11 cellular contexts compared by ENCODE assay signal in genomic region chr6:34672657-34673043, GRCh38. TPM values are rescaled to one million over a fixed set of nuclear protein-coding genes. Genes with fewer than 3 reads are reported as not detected.
DNase-seq lines count a peak whose midpoint lies in the region; ATAC-seq and TF ChIP-seq lines count a peak whose summit lies in the region.
"Had no signal": no experiment of that assay in that cellular context is flagged by ENCODE, and none has a peak within 500 bp of the region (broad histone marks: within the 10 kb centered on the region; RNA-seq: fewer than 3 reads in every experiment).

No MANE protein-coding gene starts in this region.

- no peak for TF ChIP-seq CTCF in OCI-LY3 (IDR thresholded peaks at IDR 0.05; ENCODE audit: low read depth, low read length)
- no peak for TF ChIP-seq CTCF in endodermal cell (conservative IDR thresholded peaks at IDR 0.05)

- H3K4me3 ChIP-seq in OCI-LY3 (ENCODE audit: low read length) (peak overlapping the region; percentile 60), endodermal cell (ENCODE audit: low read length) (no peak overlapping the region)

- H3K27me3 ChIP-seq in OCI-LY3 (ENCODE audit: low read depth, low read length) = no peaks in the 10 kb centered on the region
- H3K27me3 ChIP-seq in endodermal cell (ENCODE audit: control insufficient read depth, insufficient read depth, low read length, poor library complexity, severe bottlenecking) = no peaks in the 10 kb centered on the region

- no peaks in the 10 kb centered on the region for H3K9me3 Mint-ChIP-seq in activated CD8-positive, alpha-beta memory T cell treated with anti-CD3 and anti-CD28 coated beads, Interleukin-2, amount 10 ng/mL, durations not matched to agents 7 days and 5 days (ENCODE audit: low read depth)
- no peaks in the 10 kb centered on the region for H3K9me3 Mint-ChIP-seq in endodermal cell
- H3K9me3 Mint-ChIP-seq in stimulated activated naive B cell treated with anti-CD40 and anti-IgM and Interleukin-4, amounts not matched to agents 10 μg/mL and 1 μg/mL and 100 μg/mL, for 72 hours = no peaks in the 10 kb centered on the region

- H3K36me3 Mint-ChIP-seq in activated CD8-positive, alpha-beta memory T cell treated with anti-CD3 and anti-CD28 coated beads, Interleukin-2, amount 10 ng/mL, durations not matched to agents 7 days and 5 days = peaks cover 10% of the 10 kb centered on the region
- peaks cover 5% of the 10 kb centered on the region for H3K36me3 Mint-ChIP-seq in endodermal cell (ENCODE audit: low read depth)
- H3K36me3 Mint-ChIP-seq in stimulated activated naive B cell treated with anti-CD40 and anti-IgM and Interleukin-4, amounts not matched to agents 10 μg/mL and 1 μg/mL and 100 μg/mL, for 72 hours = peaks cover 10 to 15% of the 10 kb centered on the region in 2 donors

- peaks cover 41% of the 10 kb centered on the region for H3K4me1 Mint-ChIP-seq in activated CD8-positive, alpha-beta memory T cell treated with anti-CD3 and anti-CD28 coated beads, Interleukin-2, amount 10 ng/mL, durations not matched to agents 7 days and 5 days
- peaks cover 46% of the 10 kb centered on the region for H3K4me1 Mint-ChIP-seq in endodermal cell
- peaks cover 31 to 73% of the 10 kb centered on the region in 2 donors for H3K4me1 Mint-ChIP-seq in stimulated activated naive B cell treated with anti-CD40 and anti-IgM and Interleukin-4, amounts not matched to agents 10 μg/mL and 1 μg/mL and 100 μg/mL, for 72 hours

- peaks cover 7% of the 10 kb centered on the region for H3K36me3 ChIP-seq in OCI-LY3 (replicated peaks; ENCODE audit: low read depth, low read length)
- H3K36me3 ChIP-seq in endodermal cell (ENCODE audit: control insufficient read depth, insufficient read depth, low read length) = no peaks in the 10 kb centered on the region

- ATAC-seq in activated CD8-positive, alpha-beta memory T cell treated with anti-CD3 and anti-CD28 coated beads, Interleukin-2, amount 10 ng/mL, durations not matched to agents 7 days and 5 days = no peak
- ATAC-seq in stimulated activated naive B cell treated with anti-CD40 and anti-IgM and Interleukin-4, amounts not matched to agents 10 μg/mL and 1 μg/mL and 100 μg/mL, for 72 hours (replicated peaks) = no peak
- ATAC-seq in HG03565 (IDR thresholded peaks at IDR 0.05; ENCODE audit: unreplicated experiment) (no peak), GM21423 (IDR thresholded peaks at IDR 0.05; ENCODE audit: unreplicated experiment) (no peak)

- peak overlapping the region; percentile 79 for H3K4me2 ChIP-seq in OCI-LY3 (ENCODE audit: low read length)

- H2AFZ ChIP-seq in OCI-LY3 (ENCODE audit: low read depth, low read length) = no peak overlapping the region

- H3K9ac ChIP-seq in OCI-LY3 (ENCODE audit: low read length) (peak overlapping the region; percentile 76), endodermal cell (ENCODE audit: extremely low read depth, low read length, poor library complexity, severe bottlenecking) (no peak overlapping the region)

- DNase-seq in activated CD8-positive, alpha-beta memory T cell treated with anti-CD3 and anti-CD28 coated beads, Interleukin-2, amount 10 ng/mL, durations not matched to agents 7 days and 5 days = no peak
- DNase-seq in activated CD8-positive, alpha-beta memory T cell treated with anti-CD3 and anti-CD28 coated beads, Interleukin-2, amount 50 U/mL, for 48 hours = no peak
- no peak for DNase-seq in endodermal cell
- no peak for DNase-seq in stimulated activated naive B cell treated with anti-CD40 and anti-IgM and Interleukin-4, amounts not matched to agents 10 μg/mL and 1 μg/mL and 100 μg/mL, for 72 hours
- no peak for DNase-seq in COR-L47 (lab: John Stamatoyannopoulos, UW)
- DNase-seq: activated CD4-positive, alpha-beta T cell treated with anti-CD3 and anti-CD28 coated beads for 4 hours; GF-D8; NCI-H1694 had no signal

- peak overlapping the region; percentile 68 for H3K4me3 Mint-ChIP-seq in activated CD8-positive, alpha-beta memory T cell treated with anti-CD3 and anti-CD28 coated beads, Interleukin-2, amount 10 ng/mL, durations not matched to agents 7 days and 5 days
- H3K4me3 Mint-ChIP-seq in endodermal cell = no peak overlapping the region
- H3K4me3 Mint-ChIP-seq in stimulated activated naive B cell treated with anti-CD40 and anti-IgM and Interleukin-4, amounts not matched to agents 10 μg/mL and 1 μg/mL and 100 μg/mL, for 72 hours = peak overlapping the region; percentile 70 to 73

- H3K9me3 ChIP-seq in OCI-LY3 (ENCODE audit: insufficient read depth, low read length) (no peaks in the 10 kb centered on the region), endodermal cell (ENCODE audit: control insufficient read depth, low read length) (no peaks in the 10 kb centered on the region)

- peak overlapping the region; percentile 91 for H3K27ac Mint-ChIP-seq in activated CD8-positive, alpha-beta memory T cell treated with anti-CD3 and anti-CD28 coated beads, Interleukin-2, amount 10 ng/mL, durations not matched to agents 7 days and 5 days
- peak overlapping the region; percentile 80 for H3K27ac Mint-ChIP-seq in endodermal cell
- peak overlapping the region; percentile 89 for H3K27ac Mint-ChIP-seq in stimulated activated naive B cell treated with anti-CD40 and anti-IgM and Interleukin-4, amounts not matched to agents 10 μg/mL and 1 μg/mL and 100 μg/mL, for 72 hours

- CTCF ChIA-PET in activated CD8-positive, alpha-beta memory T cell treated with anti-CD3 and anti-CD28 coated beads, Interleukin-2, amount 10 ng/mL, durations not matched to agents 7 days and 5 days (lab: Charles Lee) = interaction anchor here (1.2 to 3.9 kb wide), 5 partner anchors 8 to 423 kb away, joined by 4 to 17 read pairs (median 5); partner anchors contain the start of genes ILRUN and SNRPC

- H3K4me1 ChIP-seq in OCI-LY3 (ENCODE audit: low read length) = peaks cover 55% of the 10 kb centered on the region
- peaks cover 14% of the 10 kb centered on the region for H3K4me1 ChIP-seq in endodermal cell (ENCODE audit: control insufficient read depth, insufficient read depth, low read length)

- 93 to 98% methylated on average over 3 of the region's 3 CpGs for WGBS in endodermal cell (ENCODE audit: insufficient coverage in 1 of 2, insufficient read length in 1 of 2), 2 experiments

- no peaks in the 10 kb centered on the region for H4K20me1 ChIP-seq in OCI-LY3 (ENCODE audit: insufficient read depth, low read length)

- H3K79me2 ChIP-seq in OCI-LY3 (ENCODE audit: low read length) = peaks cover 83% of the 10 kb centered on the region

- no peaks in the 10 kb centered on the region for H3K27me3 Mint-ChIP-seq in activated CD8-positive, alpha-beta memory T cell treated with anti-CD3 and anti-CD28 coated beads, Interleukin-2, amount 10 ng/mL, durations not matched to agents 7 days and 5 days
- no peaks in the 10 kb centered on the region for H3K27me3 Mint-ChIP-seq in endodermal cell (ENCODE audit: insufficient read depth)
- no peaks in the 10 kb centered on the region for H3K27me3 Mint-ChIP-seq in stimulated activated naive B cell treated with anti-CD40 and anti-IgM and Interleukin-4, amounts not matched to agents 10 μg/mL and 1 μg/mL and 100 μg/mL, for 72 hours

- H3K27ac ChIP-seq in OCI-LY3 (ENCODE audit: low read length) (peak overlapping the region; percentile 99), endodermal cell (ENCODE audit: low read depth, low read length) (no peak overlapping the region)

RNA-seq across cellular contexts. Expression of gene ILRUN, which starts 23.9 kb away (rescaled TPM):
- 10 to 100 TPM; 73.7 to 79.8 TPM for total RNA-seq in activated CD8-positive, alpha-beta memory T cell treated with anti-CD3 and anti-CD28 coated beads, Interleukin-2, amount 10 ng/mL, durations not matched to agents 7 days and 5 days
- 10 to 100 TPM; 73.0 to 90.5 TPM for total RNA-seq in endodermal cell
- polyA plus RNA-seq in endodermal cell (2013, experiment 1 of 2) = 38.0 TPM
- polyA plus RNA-seq in endodermal cell (2013, experiment 2 of 2) = 36.6 TPM
